21 cellular contexts compared by ENCODE assay signal in the genomic region with DNA sequence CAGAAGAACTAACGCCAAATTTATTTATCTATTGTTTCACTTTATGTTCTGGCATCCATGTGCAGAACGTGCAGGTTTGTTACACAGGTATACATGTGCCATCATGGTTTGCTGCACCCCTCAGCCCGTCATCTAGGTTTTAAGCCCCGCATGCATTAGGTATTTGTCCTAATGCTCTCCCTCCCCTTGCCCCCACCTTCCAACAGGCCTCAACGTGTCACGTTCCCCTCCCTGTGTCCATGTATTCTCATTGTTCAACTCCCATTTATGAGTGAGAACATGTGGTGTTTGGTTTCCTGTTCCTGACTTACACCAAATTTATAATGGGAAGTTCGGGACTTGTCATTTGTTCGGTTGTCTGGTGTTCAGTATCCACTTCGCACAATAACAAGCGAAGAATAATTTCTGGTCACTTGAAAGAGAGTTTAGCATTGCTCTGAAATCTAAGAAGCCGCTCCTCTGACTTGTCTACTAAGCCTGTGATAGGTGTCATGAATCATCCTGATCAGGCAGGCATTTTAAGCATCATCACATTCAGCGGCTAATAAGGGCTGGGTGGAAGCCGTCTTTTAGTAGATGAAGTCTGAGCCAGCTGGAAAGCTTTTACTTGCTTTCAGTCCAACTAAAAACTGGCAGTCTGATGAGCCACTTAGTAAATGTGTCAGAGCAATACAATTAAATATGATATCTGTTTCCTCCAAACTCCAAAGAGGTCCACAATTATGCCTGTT.
DNase-seq lines count a peak whose midpoint lies in the region; ATAC-seq, FAIRE-seq and TF ChIP-seq lines count a peak whose summit lies in the region.
"Had no signal": no experiment of that assay in that cellular context is flagged by ENCODE, and none has a peak within 500 bp of the region (broad histone marks: within the 10 kb centered on the region; RNA-seq: fewer than 3 reads in every experiment).

No MANE protein-coding gene starts in this region.

- in situ Hi-C loops in GM13977 (cut with MboI; ENCODE audit: low pct_unique_long_range_greater_than_20kb, low sequenced_read_pairs, unreplicated experiment), result no loop called here

- H3K9me3 Mint-ChIP-seq in astrocyte (ENCODE audit: unreplicated experiment), result no peaks in the 10 kb centered on the region
- peaks cover 8% of the 10 kb centered on the region for H3K9me3 Mint-ChIP-seq in stimulated activated effector memory CD8-positive, alpha-beta T cell treated with anti-CD3 and anti-CD28 coated beads, Interleukin-12 subunit alpha, Interleukin-12 subunit beta, amount 100 ng/mL, for 72 hours

- H3K4me2 ChIP-seq in astrocyte (ENCODE audit: low read length), result no peak overlapping the region
- H3K4me2 ChIP-seq: A549, BLaER1, PC-9 had no signal

- no peak for ATAC-seq in HG03196 (IDR thresholded peaks at IDR 0.05; ENCODE audit: unreplicated experiment)
- ATAC-seq in stimulated activated effector memory CD8-positive, alpha-beta T cell treated with anti-CD3 and anti-CD28 coated beads, Interleukin-12 subunit alpha, Interleukin-12 subunit beta, amount 100 ng/mL, for 72 hours, result no peak
- ATAC-seq: A549 had no signal

- no peaks in the 10 kb centered on the region for H3K36me3 Mint-ChIP-seq in astrocyte (ENCODE audit: low read depth, unreplicated experiment)
- H3K36me3 Mint-ChIP-seq in stimulated activated effector memory CD8-positive, alpha-beta T cell treated with anti-CD3 and anti-CD28 coated beads, Interleukin-12 subunit alpha, Interleukin-12 subunit beta, amount 100 ng/mL, for 72 hours, result no peaks in the 10 kb centered on the region
- H3K36me3 Mint-ChIP-seq: CD4-positive, alpha-beta memory T cell had no signal

- H3K27ac ChIP-seq in astrocyte (ENCODE audit: low read depth, low read length), result no peak overlapping the region
- H3K27ac ChIP-seq: A549, BLaER1, PC-9, RWPE1 had no signal

- H4K20me1 ChIP-seq in astrocyte (ENCODE audit: insufficient read depth, low read length), result no peaks in the 10 kb centered on the region
- H4K20me1 ChIP-seq: BLaER1 had no signal

- no peaks in the 10 kb centered on the region for H3K79me2 ChIP-seq in astrocyte (ENCODE audit: insufficient read depth, low read length)

- H3K9me3 ChIP-seq in astrocyte (ENCODE audit: insufficient read depth, low read depth, low read length), result no peaks in the 10 kb centered on the region
- H3K9me3 ChIP-seq: A549, BLaER1 had no signal

- no peak for FAIRE-seq in astrocyte (lab: Jason Lieb, UNC)
- FAIRE-seq: A549 had no signal

- no peaks in the 10 kb centered on the region for H3K4me1 ChIP-seq in astrocyte (ENCODE audit: insufficient read depth, low read length)
- H3K4me1 ChIP-seq: A549, BLaER1 had no signal

- H3K9ac ChIP-seq in astrocyte (ENCODE audit: low read length), result no peak overlapping the region
- H3K9ac ChIP-seq: BLaER1 had no signal

- no peak overlapping the region for H3K4me3 ChIP-seq in astrocyte (ENCODE audit: insufficient read depth, low read depth, low read length)
- H3K4me3 ChIP-seq: A549, BLaER1, PC-9 had no signal

- TF ChIP-seq CTCF in astrocyte (IDR thresholded peaks at IDR 0.05; ENCODE audit: insufficient read depth, low read depth, low read length) (no peak), GM13977 (IDR thresholded peaks at IDR 0.05; ENCODE audit: extremely low read depth, insufficient read depth, missing control alignments) (no peak)

- H2AFZ ChIP-seq in astrocyte (ENCODE audit: low read depth, low read length), result no peak overlapping the region
- H2AFZ ChIP-seq: PC-9 had no signal

- no peaks in the 10 kb centered on the region for H3K4me1 Mint-ChIP-seq in astrocyte (ENCODE audit: low read depth, unreplicated experiment)
- H3K4me1 Mint-ChIP-seq in stimulated activated effector memory CD8-positive, alpha-beta T cell treated with anti-CD3 and anti-CD28 coated beads, Interleukin-12 subunit alpha, Interleukin-12 subunit beta, amount 100 ng/mL, for 72 hours, result no peaks in the 10 kb centered on the region
- H3K4me1 Mint-ChIP-seq: CD4-positive, alpha-beta memory T cell had no signal

- DNase-seq in Ammon's horn (ENCODE audit: low spot score) (peak; percentile 22), NCI-H446 (lab: John Stamatoyannopoulos, UW) (peak; percentile 28 to 79), astrocyte (ENCODE audit: low read depth) (peak; percentile 58), left kidney (ENCODE audit: low read depth, low spot score) (peak; percentile 94), DMS53 treated with DMSO at 0.1 percent for 48 hours (lab: John Stamatoyannopoulos, UW; ENCODE audit: unreplicated experiment) (no peak), GM13977 (ENCODE audit: low spot score) (no peak)
- no peak for DNase-seq in stimulated activated effector memory CD8-positive, alpha-beta T cell treated with anti-CD3 and anti-CD28 coated beads, Interleukin-12 subunit alpha, Interleukin-12 subunit beta, amount 100 ng/mL, for 72 hours (ENCODE audit: low spot score in 2 of 2)
- DNase-seq: Calu3; CD4-positive, alpha-beta memory T cell; GOT3; MM.1S; NCI-H1092 treated with DMSO at 0.1 percent for 48 hours; NCI-H146; NCI-H2029 treated with DMSO at 0.1 percent for 48 hours; NCI-H510A; NCI-H774; PC-9 had no signal

- H3K4me3 Mint-ChIP-seq in astrocyte (ENCODE audit: unreplicated experiment), result no peak overlapping the region
- H3K4me3 Mint-ChIP-seq in stimulated activated effector memory CD8-positive, alpha-beta T cell treated with anti-CD3 and anti-CD28 coated beads, Interleukin-12 subunit alpha, Interleukin-12 subunit beta, amount 100 ng/mL, for 72 hours, result no peak overlapping the region
- H3K4me3 Mint-ChIP-seq: CD4-positive, alpha-beta memory T cell had no signal

- H3K27me3 ChIP-seq in astrocyte (ENCODE audit: insufficient read depth, low read length), result no peaks in the 10 kb centered on the region
- H3K27me3 ChIP-seq: BLaER1 had no signal

- H3K36me3 ChIP-seq in astrocyte (ENCODE audit: insufficient read depth, low read length), result no peaks in the 10 kb centered on the region
- H3K36me3 ChIP-seq: BLaER1 had no signal

- H3K27ac Mint-ChIP-seq in astrocyte (ENCODE audit: unreplicated experiment), result no peak overlapping the region
- no peak overlapping the region for H3K27ac Mint-ChIP-seq in stimulated activated effector memory CD8-positive, alpha-beta T cell treated with anti-CD3 and anti-CD28 coated beads, Interleukin-12 subunit alpha, Interleukin-12 subunit beta, amount 100 ng/mL, for 72 hours
- H3K27ac Mint-ChIP-seq: CD4-positive, alpha-beta memory T cell had no signal

- no peaks in the 10 kb centered on the region for H3K27me3 Mint-ChIP-seq in astrocyte (ENCODE audit: low read depth, unreplicated experiment)
- H3K27me3 Mint-ChIP-seq: CD4-positive, alpha-beta memory T cell had no signal

Comparison
In these comparisons a context has a peak if more than half of its experiments do, and no peak if none do; other contexts are left out.
1. DNase-seq: peak in Ammon's horn (single experiment), NCI-H446 (2 of 2), astrocyte (single experiment) and left kidney (single experiment); none in DMS53 treated with DMSO at 0.1 percent for 48 hours (single experiment), GM13977 (single experiment) and stimulated activated effector memory CD8-positive, alpha-beta T cell treated with anti-CD3 and anti-CD28 coated beads, Interleukin-12 subunit alpha, Interleukin-12 subunit beta, amount 100 ng/mL, for 72 hours (0 of 2).